Comparison of ENCODE assay signal across 9 cellular contexts in the genomic region with DNA sequence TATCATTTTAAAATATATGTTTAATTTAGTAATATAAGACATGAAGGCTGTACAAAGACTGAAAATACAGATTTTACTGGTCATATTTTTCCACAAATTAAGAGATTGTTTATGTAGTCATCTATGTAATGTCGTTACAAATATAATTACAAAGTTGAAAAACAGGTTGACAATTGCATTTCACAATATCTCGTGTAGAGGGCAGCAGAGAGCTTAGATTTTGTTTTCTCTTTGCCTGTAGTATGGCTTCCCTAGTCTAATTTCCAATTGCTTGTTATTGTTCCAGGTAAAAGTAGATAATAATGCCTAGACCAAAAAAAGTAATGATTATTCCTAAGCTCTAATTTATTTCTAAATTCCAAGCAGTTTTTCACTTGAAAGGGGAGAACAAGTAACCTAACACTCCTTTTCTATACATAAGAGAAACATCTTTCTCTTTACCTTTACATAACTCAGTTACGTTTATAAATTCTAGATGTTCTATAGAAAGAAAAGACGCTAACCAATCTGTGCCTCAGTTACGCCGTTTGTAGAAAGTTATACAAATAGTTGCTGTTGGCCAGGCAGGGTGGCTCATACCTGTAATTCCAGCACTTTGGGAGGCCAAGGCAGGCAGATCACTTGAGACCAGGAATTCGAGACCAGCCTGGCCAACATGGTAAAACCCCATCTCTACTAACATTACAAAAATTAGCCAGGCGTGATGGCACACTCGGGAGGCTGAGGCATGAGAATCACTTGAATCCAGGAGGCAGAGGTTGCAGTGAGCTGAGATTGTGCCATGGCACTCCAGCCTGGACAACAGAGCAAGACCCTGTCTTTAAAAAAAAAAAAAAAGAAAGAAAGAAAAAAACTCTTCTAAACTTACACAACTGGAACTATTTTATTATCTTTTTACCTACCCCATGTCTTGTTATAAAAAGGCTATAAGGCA. TPM values are rescaled to one million over a fixed set of nuclear protein-coding genes. Genes with fewer than 3 reads are reported as not detected.
DNase-seq lines count a peak whose midpoint lies in the region; ATAC-seq and TF ChIP-seq lines count a peak whose summit lies in the region.
"Had no signal": no experiment of that assay in that cellular context is flagged by ENCODE, and none has a peak within 500 bp of the region (broad histone marks: within the 10 kb centered on the region; RNA-seq: fewer than 3 reads in every experiment).

No MANE protein-coding gene starts in this region.

- H3K4me1 Mint-ChIP-seq in activated CD4-positive, alpha-beta memory T cell treated with anti-CD3 and anti-CD28 coated beads, Interleukin-2, amount 10 ng/mL, durations not matched to agents 7 days and 5 days = peaks cover 43% of the 10 kb centered on the region
- peaks cover 38% of the 10 kb centered on the region for H3K4me1 Mint-ChIP-seq in activated CD4-positive, alpha-beta memory T cell treated with anti-CD3 and anti-CD28 coated beads for 36 hours (ENCODE audit: low read depth)

- POLR2A ChIA-PET in activated CD4-positive, alpha-beta memory T cell treated with anti-CD3 and anti-CD28 coated beads, Interleukin-2, amount 10 ng/mL, durations not matched to agents 7 days and 5 days (lab: Charles Lee) = interaction anchor here (2.6 kb wide), 1 partner anchor 181 kb away, joined by 16 read pairs; no protein-coding TSS in a partner anchor
- POLR2A ChIA-PET in activated CD4-positive, alpha-beta memory T cell treated with anti-CD3 and anti-CD28 coated beads for 36 hours (lab: Charles Lee) = no interaction called here

- H3K4me3 ChIP-seq in esophagus muscularis mucosa = no peak overlapping the region
- no peak overlapping the region for H3K4me3 ChIP-seq in osteoblast (ENCODE audit: insufficient read depth, low read length)
- H3K4me3 ChIP-seq in MG63 = no peak overlapping the region

- TF ChIP-seq POLR2A in esophagus muscularis mucosa (IDR thresholded peaks at IDR 0.05; ENCODE audit: low read depth) = no peak

- DNase-seq in activated CD4-positive, alpha-beta memory T cell treated with anti-CD3 and anti-CD28 coated beads, Interleukin-2, amount 10 ng/mL, durations not matched to agents 7 days and 5 days = peak; percentile 24
- no peak for DNase-seq in activated CD4-positive, alpha-beta memory T cell treated with anti-CD3 and anti-CD28 coated beads for 36 hours
- DNase-seq in T follicular helper cell (ENCODE audit: low read depth) (peak; percentile 5), esophagus muscularis mucosa (ENCODE audit: extremely low spot score) (no peak), osteoblast (ENCODE audit: insufficient read length, low spot score, missing footprints) (no peak), MG63 (no peak)

- intact Hi-C loops in activated CD4-positive, alpha-beta memory T cell treated with anti-CD3 and anti-CD28 coated beads for 36 hours (cut with micrococcal nuclease) = loop anchor here (1.0 to 5.0 kb wide), 4 partner anchors 106 to 181 kb away; no protein-coding TSS in a partner anchor
- intact Hi-C loops in esophagus muscularis mucosa (cut with DNase I) = no loop called here

- H3K4me2 ChIP-seq in osteoblast (ENCODE audit: insufficient read depth, low read length) = no peak overlapping the region

- no peak overlapping the region for H3K27ac ChIP-seq in esophagus muscularis mucosa (replicated peaks in 1 of 4)
- H3K27ac ChIP-seq in osteoblast (ENCODE audit: low read depth, low read length) = no peak overlapping the region

- no peaks in the 10 kb centered on the region for H4K20me1 ChIP-seq in osteoblast (ENCODE audit: insufficient read depth, low read length)

- no peaks in the 10 kb centered on the region for H3K27me3 Mint-ChIP-seq in activated CD4-positive, alpha-beta memory T cell treated with anti-CD3 and anti-CD28 coated beads, Interleukin-2, amount 10 ng/mL, durations not matched to agents 7 days and 5 days
- no peaks in the 10 kb centered on the region for H3K27me3 Mint-ChIP-seq in activated CD4-positive, alpha-beta memory T cell treated with anti-CD3 and anti-CD28 coated beads for 36 hours
- H3K27me3 Mint-ChIP-seq: activated naive CD4-positive, alpha-beta T cell treated with anti-CD3 and anti-CD28 coated beads, Interleukin-2, amount 50 U/mL, for 24 hours had no signal

- no peaks in the 10 kb centered on the region for H3K9me3 Mint-ChIP-seq in activated CD4-positive, alpha-beta memory T cell treated with anti-CD3 and anti-CD28 coated beads, Interleukin-2, amount 10 ng/mL, durations not matched to agents 7 days and 5 days
- H3K9me3 Mint-ChIP-seq in activated CD4-positive, alpha-beta memory T cell treated with anti-CD3 and anti-CD28 coated beads for 36 hours = no peaks in the 10 kb centered on the region
- H3K9me3 Mint-ChIP-seq: activated naive CD4-positive, alpha-beta T cell treated with anti-CD3 and anti-CD28 coated beads, Interleukin-2, amount 50 U/mL, for 24 hours had no signal

- 58% methylated on average over 9 of the region's 9 CpGs for WGBS in esophagus muscularis mucosa

- no peak for ATAC-seq in HG03521 (IDR thresholded peaks at IDR 0.05; ENCODE audit: unreplicated experiment)

- TF ChIP-seq EP300 in esophagus muscularis mucosa (IDR thresholded peaks at IDR 0.05) = no peak

- CTCF ChIA-PET in activated CD4-positive, alpha-beta memory T cell treated with anti-CD3 and anti-CD28 coated beads, Interleukin-2, amount 10 ng/mL, durations not matched to agents 7 days and 5 days (lab: Charles Lee) = interaction anchor here (0.7 to 9.6 kb wide), 15 partner anchors 9 to 670 kb away, joined by 3 to 204 read pairs (median 4); no protein-coding TSS in a partner anchor
- CTCF ChIA-PET in activated CD4-positive, alpha-beta memory T cell treated with anti-CD3 and anti-CD28 coated beads for 36 hours (lab: Charles Lee) = interaction anchor here (0.6 to 9.6 kb wide), 18 partner anchors 8 to 607 kb away, joined by 3 to 237 read pairs (median 3); partner anchors contain the start of gene NET1

- H3K4me3 Mint-ChIP-seq in activated CD4-positive, alpha-beta memory T cell treated with anti-CD3 and anti-CD28 coated beads, Interleukin-2, amount 10 ng/mL, durations not matched to agents 7 days and 5 days = no peak overlapping the region
- no peak overlapping the region for H3K4me3 Mint-ChIP-seq in activated CD4-positive, alpha-beta memory T cell treated with anti-CD3 and anti-CD28 coated beads for 36 hours
- H3K4me3 Mint-ChIP-seq: activated naive CD4-positive, alpha-beta T cell treated with anti-CD3 and anti-CD28 coated beads, Interleukin-2, amount 50 U/mL, for 24 hours had no signal

- H3K9me3 ChIP-seq in esophagus muscularis mucosa (no peaks in the 10 kb centered on the region), osteoblast (ENCODE audit: low read depth, low read length) (no peaks in the 10 kb centered on the region), MG63 (no peaks in the 10 kb centered on the region)

- H3K36me3 Mint-ChIP-seq in activated CD4-positive, alpha-beta memory T cell treated with anti-CD3 and anti-CD28 coated beads, Interleukin-2, amount 10 ng/mL, durations not matched to agents 7 days and 5 days (ENCODE audit: low read depth) = peaks cover 19% of the 10 kb centered on the region
- H3K36me3 Mint-ChIP-seq in activated CD4-positive, alpha-beta memory T cell treated with anti-CD3 and anti-CD28 coated beads for 36 hours = no peaks in the 10 kb centered on the region

- H3K4me1 ChIP-seq in esophagus muscularis mucosa (peaks cover 6 to 34% (median 26%) of the 10 kb centered on the region in 4 donors), osteoblast (ENCODE audit: insufficient read depth, low read length) (peaks cover 6% of the 10 kb centered on the region)

- TF ChIP-seq CTCF in LNCAP (IDR thresholded peaks at IDR 0.05) = peak; percentile 81
- TF ChIP-seq CTCF in esophagus muscularis mucosa (IDR thresholded peaks at IDR 0.05) = peak; percentile 73 to 82 (median 75)
- TF ChIP-seq CTCF in osteoblast (IDR thresholded peaks at IDR 0.05; ENCODE audit: extremely low read depth, low read depth, low read length) = peak; percentile 75

- peaks cover 21% of the 10 kb centered on the region for H3K79me2 ChIP-seq in osteoblast (ENCODE audit: insufficient read depth, low read length)

- H3K36me3 ChIP-seq in esophagus muscularis mucosa = no peaks in the 10 kb centered on the region
- H3K36me3 ChIP-seq in osteoblast (ENCODE audit: insufficient read depth, low read length) = no peaks in the 10 kb centered on the region
- no peaks in the 10 kb centered on the region; the same call in 1 of the 2 replicates for H3K36me3 ChIP-seq in MG63

- no peak overlapping the region for H2AFZ ChIP-seq in osteoblast (ENCODE audit: low read length)

- H3K27me3 ChIP-seq in esophagus muscularis mucosa = no peaks in the 10 kb centered on the region
- H3K27me3 ChIP-seq in osteoblast (ENCODE audit: insufficient read depth, low read length) = no peaks in the 10 kb centered on the region
- H3K27me3 ChIP-seq in MG63 = no peaks in the 10 kb centered on the region

- peak overlapping the region; percentile 33 for H3K27ac Mint-ChIP-seq in activated CD4-positive, alpha-beta memory T cell treated with anti-CD3 and anti-CD28 coated beads, Interleukin-2, amount 10 ng/mL, durations not matched to agents 7 days and 5 days
- no peak overlapping the region for H3K27ac Mint-ChIP-seq in activated CD4-positive, alpha-beta memory T cell treated with anti-CD3 and anti-CD28 coated beads for 36 hours
- H3K27ac Mint-ChIP-seq: activated naive CD4-positive, alpha-beta T cell treated with anti-CD3 and anti-CD28 coated beads, Interleukin-2, amount 50 U/mL, for 24 hours had no signal

RNA-seq across cellular contexts. Expression of gene NET1, which starts 30.0 kb away (rescaled TPM):
- total RNA-seq in activated CD4-positive, alpha-beta memory T cell treated with anti-CD3 and anti-CD28 coated beads, Interleukin-2, amount 10 ng/mL, durations not matched to agents 7 days and 5 days = 10 to 100 TPM; 37.1 to 40.0 TPM
- total RNA-seq in activated CD4-positive, alpha-beta memory T cell treated with anti-CD3 and anti-CD28 coated beads for 36 hours = 10 to 100 TPM; 25.3 to 25.6 TPM
- total RNA-seq in esophagus muscularis mucosa = 100 to 1,000 TPM; 272 to 430 (median 363) TPM
- total RNA-seq in osteoblast = 51.0 and 74.0 TPM in 2 replicates
- 9.3 and 18.4 TPM in 2 replicates for total RNA-seq in MG63 (2014; rRNA removed; shearing (Covaris generic); ENCODE audit: low replicate concordance)

RNA-seq across cellular contexts. Expression of gene TUBAL3, which starts 37.7 kb away (rescaled TPM):
- total RNA-seq in activated CD4-positive, alpha-beta memory T cell treated with anti-CD3 and anti-CD28 coated beads, Interleukin-2, amount 10 ng/mL, durations not matched to agents 7 days and 5 days = not detected
- not detected for total RNA-seq in activated CD4-positive, alpha-beta memory T cell treated with anti-CD3 and anti-CD28 coated beads for 36 hours
- total RNA-seq in esophagus muscularis mucosa (under 1 TPM in 3 of 4 donors, not detected in 1; 0.34 to 0.66 (median 0.52) TPM), osteoblast (not detected in 2 replicates)
- total RNA-seq in MG63 (2014; rRNA removed; shearing (Covaris generic); ENCODE audit: low replicate concordance) = not detected in 2 replicates

RNA-seq across cellular contexts. Expression of gene CALML5, which starts 57.0 kb away (rescaled TPM):
- not detected for total RNA-seq in activated CD4-positive, alpha-beta memory T cell treated with anti-CD3 and anti-CD28 coated beads, Interleukin-2, amount 10 ng/mL, durations not matched to agents 7 days and 5 days
- not detected for total RNA-seq in activated CD4-positive, alpha-beta memory T cell treated with anti-CD3 and anti-CD28 coated beads for 36 hours
- total RNA-seq in esophagus muscularis mucosa = not detected
- not detected in 2 replicates for total RNA-seq in osteoblast
- total RNA-seq in MG63 (2014; rRNA removed; shearing (Covaris generic); ENCODE audit: low replicate concordance) = not detected in 2 replicates

Comparison
In these comparisons a context has a peak if more than half of its experiments do, and no peak if none do; other contexts are left out.
1. DNase-seq: peak in activated CD4-positive, alpha-beta memory T cell treated with anti-CD3 and anti-CD28 coated beads, Interleukin-2, amount 10 ng/mL, durations not matched to agents 7 days and 5 days (single experiment) and T follicular helper cell (single experiment); none in activated CD4-positive, alpha-beta memory T cell treated with anti-CD3 and anti-CD28 coated beads for 36 hours (single experiment), esophagus muscularis mucosa (single experiment), osteoblast (single experiment) and MG63 (single experiment).
2. Peak in every context shown above with its lines, with median percentiles within 50 percentile points of each other: CTCF ChIP-seq.